Comparison of ENCODE assay signal across 21 cellular contexts in genomic region chr20:23039136-23039875, GRCh38. TPM values are rescaled to one million over a fixed set of nuclear protein-coding genes. Genes with fewer than 3 reads are reported as not detected.
"Had no signal": no experiment of that assay in that cellular context is flagged by ENCODE, and none has a peak within 500 bp of the region (broad histone marks: within the 10 kb centered on the region; RNA-seq: fewer than 3 reads in every experiment).

No MANE protein-coding gene starts in this region.

- DNase-seq: activated B cell treated with CpG ODN at 0.5 μM for 24 hours; activated CD4-positive, alpha-beta memory T cell treated with anti-CD3 and anti-CD28 coated beads for 36 hours; activated CD4-positive, alpha-beta T cell treated with anti-CD3 and anti-CD28 coated beads, Interleukin-2, amount 10 ng/mL, durations not matched to agents 7 days and 5 days; activated CD8-positive, alpha-beta memory T cell treated with anti-CD3 and anti-CD28 coated beads for 24 hours; activated gamma-delta T cell; activated naive CD4-positive, alpha-beta T cell treated with anti-CD3 and anti-CD28 coated beads for 36 hours; activated T-cell treated with anti-CD3 and anti-CD28 coated beads, Interleukin-2, amount 50 U/mL, for 4 hours; amygdala; brain microvascular endothelial cell; Kasumi-1; NCI-H1105 treated with DMSO at 0.1 percent for 48 hours; NCI-H1436 treated with DMSO at 0.1 percent for 48 hours; NCI-H187; NCI-H2081; NCI-H510A treated with DMSO at 0.1 percent for 48 hours; SIG-M5; T-helper 17 cell; T-helper 9 cell had no signal

- ATAC-seq: activated T-cell treated with anti-CD3 and anti-CD28 coated beads, Interleukin-2, amount 50 U/mL, for 4 hours; activated T-helper 17 cell treated with anti-CD3 and anti-CD28 coated beads, Interleukin-2, amount 50 U/mL, for 72 hours; PC-3; T-helper 17 cell had no signal

RNA-seq across cellular contexts. Expression of gene SSTR4, which starts 4.2 kb away (rescaled TPM):
- total RNA-seq: activated B cell treated with CpG ODN at 0.5 μM for 24 hours; activated CD4-positive, alpha-beta memory T cell treated with anti-CD3 and anti-CD28 coated beads for 36 hours; activated CD4-positive, alpha-beta T cell treated with anti-CD3 and anti-CD28 coated beads, Interleukin-2, amount 10 ng/mL, durations not matched to agents 7 days and 5 days; activated naive CD4-positive, alpha-beta T cell treated with anti-CD3 and anti-CD28 coated beads for 36 hours; activated T-cell treated with anti-CD3 and anti-CD28 coated beads, Interleukin-2, amount 50 U/mL, for 4 hours; activated T-helper 17 cell treated with anti-CD3 and anti-CD28 coated beads, Interleukin-2, amount 50 U/mL, for 72 hours; cardiac muscle cell; PC-3; T-helper 17 cell had no signal

RNA-seq across cellular contexts. Expression of gene THBD, which starts 10.2 kb away (rescaled TPM):
- total RNA-seq: activated B cell treated with CpG ODN at 0.5 μM for 24 hours; activated CD4-positive, alpha-beta memory T cell treated with anti-CD3 and anti-CD28 coated beads for 36 hours; activated CD4-positive, alpha-beta T cell treated with anti-CD3 and anti-CD28 coated beads, Interleukin-2, amount 10 ng/mL, durations not matched to agents 7 days and 5 days; activated naive CD4-positive, alpha-beta T cell treated with anti-CD3 and anti-CD28 coated beads for 36 hours had no signal

RNA-seq across cellular contexts. Expression of gene CD93, which starts 46.8 kb away (rescaled TPM):
- total RNA-seq: activated B cell treated with CpG ODN at 0.5 μM for 24 hours, PC-3 had no signal
